ENCODE assay signal across 17 cellular contexts in the genomic region with DNA sequence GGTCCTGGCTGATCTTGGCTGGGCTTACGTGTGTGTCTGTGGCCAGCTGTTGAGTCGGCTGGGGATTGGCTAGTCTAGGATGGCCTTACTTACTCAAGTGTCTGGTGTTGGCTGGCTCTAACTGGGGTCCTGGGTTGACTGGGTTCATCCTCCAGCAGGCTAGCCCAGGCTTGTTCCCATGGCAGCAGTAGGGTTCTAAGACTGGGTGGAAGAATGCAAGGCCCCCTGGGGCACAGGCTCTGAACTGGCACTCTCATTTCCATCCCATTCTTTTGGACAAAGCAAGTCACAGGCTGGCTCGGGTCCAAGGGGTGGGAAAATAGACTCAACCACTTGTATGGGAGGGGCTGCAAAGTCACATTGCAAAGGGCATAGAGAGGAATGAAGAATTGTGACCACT. TPM values are rescaled to one million over a fixed set of nuclear protein-coding genes. Genes with fewer than 3 reads are reported as not detected.
"Had no signal": no experiment of that assay in that cellular context is flagged by ENCODE, and none has a peak within 500 bp of the region (broad histone marks: within the 10 kb centered on the region; RNA-seq: fewer than 3 reads in every experiment).

No MANE protein-coding gene starts in this region.

- H3K4me3 ChIP-seq: body of pancreas, hepatocyte, left lung, mucosa of descending colon had no signal

- ATAC-seq: body of pancreas; esophagus mucosa; left lung; mucosa of descending colon; naive thymus-derived CD4-positive, alpha-beta T cell; stimulated activated effector memory CD8-positive, alpha-beta T cell treated with anti-CD3 and anti-CD28 coated beads, Interleukin-12 subunit alpha, Interleukin-12 subunit beta, amount 100 ng/mL, for 72 hours had no signal

- H3K79me2 ChIP-seq: hepatocyte had no signal

- H3K9me3 ChIP-seq: body of pancreas, left lung, mucosa of descending colon had no signal

- H3K4me2 ChIP-seq: hepatocyte had no signal

- H3K36me3 ChIP-seq: left lung had no signal

- H3K27ac Mint-ChIP-seq: activated CD4-positive, alpha-beta T cell treated with anti-CD3 and anti-CD28 coated beads, Interleukin-2, amount 10 ng/mL, durations not matched to agents 7 days and 5 days; activated naive CD8-positive, alpha-beta T cell treated with anti-CD3 and anti-CD28 coated beads for 36 hours; activated T-helper 1 cell treated with anti-CD3 and anti-CD28 coated beads, Interleukin-12 subunit alpha, Interleukin-12 subunit beta, Interleukin-2, Interleukin-4 antibody, amounts not matched to agents 30 ng/mL and 10 ng/mL and 1 ng/mL, durations not matched to agents 14 hours and 24 hours and 36 hours; naive thymus-derived CD4-positive, alpha-beta T cell; stimulated activated effector memory CD8-positive, alpha-beta T cell treated with anti-CD3 and anti-CD28 coated beads, Interleukin-12 subunit alpha, Interleukin-12 subunit beta, amount 100 ng/mL, for 72 hours had no signal

- FAIRE-seq: colon, kidney had no signal

- H3K9me3 Mint-ChIP-seq: activated CD4-positive, alpha-beta T cell treated with anti-CD3 and anti-CD28 coated beads, Interleukin-2, amount 10 ng/mL, durations not matched to agents 7 days and 5 days; activated naive CD8-positive, alpha-beta T cell treated with anti-CD3 and anti-CD28 coated beads for 36 hours; activated T-helper 1 cell treated with anti-CD3 and anti-CD28 coated beads, Interleukin-12 subunit alpha, Interleukin-12 subunit beta, Interleukin-2, Interleukin-4 antibody, amounts not matched to agents 30 ng/mL and 10 ng/mL and 1 ng/mL, durations not matched to agents 14 hours and 24 hours and 36 hours; stimulated activated effector memory CD8-positive, alpha-beta T cell treated with anti-CD3 and anti-CD28 coated beads, Interleukin-12 subunit alpha, Interleukin-12 subunit beta, amount 100 ng/mL, for 72 hours had no signal

- H3K4me3 Mint-ChIP-seq: activated CD4-positive, alpha-beta T cell treated with anti-CD3 and anti-CD28 coated beads, Interleukin-2, amount 10 ng/mL, durations not matched to agents 7 days and 5 days; activated naive CD8-positive, alpha-beta T cell treated with anti-CD3 and anti-CD28 coated beads for 36 hours; activated T-helper 1 cell treated with anti-CD3 and anti-CD28 coated beads, Interleukin-12 subunit alpha, Interleukin-12 subunit beta, Interleukin-2, Interleukin-4 antibody, amounts not matched to agents 30 ng/mL and 10 ng/mL and 1 ng/mL, durations not matched to agents 14 hours and 24 hours and 36 hours; naive thymus-derived CD4-positive, alpha-beta T cell; stimulated activated effector memory CD8-positive, alpha-beta T cell treated with anti-CD3 and anti-CD28 coated beads, Interleukin-12 subunit alpha, Interleukin-12 subunit beta, amount 100 ng/mL, for 72 hours had no signal

- H3K4me1 Mint-ChIP-seq: activated CD4-positive, alpha-beta T cell treated with anti-CD3 and anti-CD28 coated beads, Interleukin-2, amount 10 ng/mL, durations not matched to agents 7 days and 5 days; activated naive CD8-positive, alpha-beta T cell treated with anti-CD3 and anti-CD28 coated beads for 36 hours; stimulated activated effector memory CD8-positive, alpha-beta T cell treated with anti-CD3 and anti-CD28 coated beads, Interleukin-12 subunit alpha, Interleukin-12 subunit beta, amount 100 ng/mL, for 72 hours had no signal

- H3K27ac ChIP-seq: body of pancreas, hepatocyte, left lung had no signal

- DNase-seq: activated CD4-positive, alpha-beta T cell treated with anti-CD3 and anti-CD28 coated beads, Interleukin-2, amount 10 ng/mL, durations not matched to agents 7 days and 5 days; activated CD8-positive, alpha-beta memory T cell treated with anti-CD3 and anti-CD28 coated beads for 24 hours; activated naive CD8-positive, alpha-beta T cell treated with anti-CD3 and anti-CD28 coated beads for 36 hours; amygdala; body of pancreas; kidney; left lung; mucosa of descending colon; naive thymus-derived CD4-positive, alpha-beta T cell; occipital lobe had no signal

- H3K36me3 Mint-ChIP-seq: activated naive CD8-positive, alpha-beta T cell treated with anti-CD3 and anti-CD28 coated beads for 36 hours; naive thymus-derived CD4-positive, alpha-beta T cell; stimulated activated effector memory CD8-positive, alpha-beta T cell treated with anti-CD3 and anti-CD28 coated beads, Interleukin-12 subunit alpha, Interleukin-12 subunit beta, amount 100 ng/mL, for 72 hours had no signal

- H2AFZ ChIP-seq: hepatocyte had no signal

- H3K27me3 ChIP-seq: body of pancreas, hepatocyte had no signal

- H3K4me1 ChIP-seq: body of pancreas, left lung had no signal

RNA-seq across cellular contexts. Expression of gene OPRD1, which starts 7.9 kb away (rescaled TPM):
- total RNA-seq: activated CD4-positive, alpha-beta T cell treated with anti-CD3 and anti-CD28 coated beads, Interleukin-2, amount 10 ng/mL, durations not matched to agents 7 days and 5 days; esophagus mucosa; kidney; left lung; naive thymus-derived CD4-positive, alpha-beta T cell; posterior vena cava had no signal
- polyA plus RNA-seq: naive thymus-derived CD4-positive, alpha-beta T cell; urinary bladder had no signal
